Comparison of ENCODE assay signal across 1 cellular context in genomic region chr11:48028909-48029685, GRCh38.
TF ChIP-seq lines count a peak whose summit lies in the region.

No MANE protein-coding gene starts in this region.

TF ChIP-seq in A549, 52 proteins besides CTCF, POLR2A, EP300 and RAD21:
- TF ChIP-seq KDM5A (IDR thresholded peaks at IDR 0.05) = no peak
- TF ChIP-seq EHMT2 (IDR thresholded peaks at IDR 0.05; ENCODE audit: low read depth) = no peak
- no peak for TF ChIP-seq ZFP36 (IDR thresholded peaks at IDR 0.05; ENCODE audit: borderline replicate concordance, partially characterized antibody)
- TF ChIP-seq HMGXB4 (CRISPR knock-in tag; IDR thresholded peaks at IDR 0.05; ENCODE audit: borderline replicate concordance) = no peak
- TF ChIP-seq RCOR1 (IDR thresholded peaks at IDR 0.05; ENCODE audit: low read depth, low read length) = no peak
- TF ChIP-seq CBX2 (IDR thresholded peaks at IDR 0.05; ENCODE audit: borderline replicate concordance, low read depth) = no peak
- TF ChIP-seq USF2 (IDR thresholded peaks at IDR 0.05) = no peak
- TF ChIP-seq GATA3 (IDR thresholded peaks at IDR 0.05; ENCODE audit: borderline replicate concordance) = no peak
- no peak for TF ChIP-seq SMC3 (IDR thresholded peaks at IDR 0.05)
- no peak for TF ChIP-seq HOXB5 (CRISPR knock-in tag; IDR thresholded peaks at IDR 0.05)
- TF ChIP-seq HOXA7 (CRISPR knock-in tag; IDR thresholded peaks at IDR 0.05) = no peak
- TF ChIP-seq NFE2L2 (conservative IDR thresholded peaks at IDR 0.05; ENCODE audit: low read length) = no peak
- TF ChIP-seq ZC3H11A (IDR thresholded peaks at IDR 0.05) = no peak
- TF ChIP-seq CBX8 (IDR thresholded peaks at IDR 0.05) = no peak
- no peak for TF ChIP-seq SREBF2 (IDR thresholded peaks at IDR 0.05)
TF ChIP-seq in A549: peak in this region for 0.
